In the genomic region with DNA sequence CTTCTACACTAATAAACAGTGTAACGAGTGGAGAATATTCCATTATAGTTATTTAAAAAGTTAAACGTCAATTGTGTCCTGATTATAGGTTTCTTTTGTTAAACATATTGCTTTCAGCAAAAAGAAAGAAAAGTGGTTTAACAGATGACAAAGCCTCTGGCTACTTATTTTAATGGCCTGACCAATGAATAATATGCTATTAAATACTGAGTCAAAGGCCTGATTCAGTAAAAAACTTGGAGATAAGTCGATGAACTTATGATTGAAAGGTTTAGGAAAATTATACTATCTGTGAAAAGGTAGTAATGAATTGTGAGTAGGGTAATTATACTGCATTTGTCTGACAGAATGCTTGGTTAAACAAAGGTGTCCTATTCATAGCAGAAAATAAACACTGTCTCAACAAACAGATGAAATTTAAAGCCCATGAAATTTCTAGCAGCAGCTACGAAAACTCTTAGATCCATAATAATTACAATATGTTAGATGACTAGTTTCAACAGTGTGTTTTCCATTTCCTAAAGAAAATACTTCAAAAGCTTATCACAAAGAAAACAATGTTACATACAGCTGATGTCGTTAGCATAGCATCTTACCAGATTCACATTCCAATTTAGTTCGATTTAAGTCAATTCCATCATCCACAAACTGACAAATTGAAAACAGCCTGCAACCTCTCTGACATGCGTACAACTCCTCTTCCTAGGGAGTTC, we compare ENCODE assay signal across 1 cellular context.
TF ChIP-seq lines count a peak whose summit lies in the region.

No MANE protein-coding gene starts in this region.

TF ChIP-seq in SK-N-SH treated with all-trans-retinoic acid at 6 μM for 48 hours, 23 proteins besides CTCF, POLR2A, EP300 and RAD21:
- TF ChIP-seq, protein P1, sequence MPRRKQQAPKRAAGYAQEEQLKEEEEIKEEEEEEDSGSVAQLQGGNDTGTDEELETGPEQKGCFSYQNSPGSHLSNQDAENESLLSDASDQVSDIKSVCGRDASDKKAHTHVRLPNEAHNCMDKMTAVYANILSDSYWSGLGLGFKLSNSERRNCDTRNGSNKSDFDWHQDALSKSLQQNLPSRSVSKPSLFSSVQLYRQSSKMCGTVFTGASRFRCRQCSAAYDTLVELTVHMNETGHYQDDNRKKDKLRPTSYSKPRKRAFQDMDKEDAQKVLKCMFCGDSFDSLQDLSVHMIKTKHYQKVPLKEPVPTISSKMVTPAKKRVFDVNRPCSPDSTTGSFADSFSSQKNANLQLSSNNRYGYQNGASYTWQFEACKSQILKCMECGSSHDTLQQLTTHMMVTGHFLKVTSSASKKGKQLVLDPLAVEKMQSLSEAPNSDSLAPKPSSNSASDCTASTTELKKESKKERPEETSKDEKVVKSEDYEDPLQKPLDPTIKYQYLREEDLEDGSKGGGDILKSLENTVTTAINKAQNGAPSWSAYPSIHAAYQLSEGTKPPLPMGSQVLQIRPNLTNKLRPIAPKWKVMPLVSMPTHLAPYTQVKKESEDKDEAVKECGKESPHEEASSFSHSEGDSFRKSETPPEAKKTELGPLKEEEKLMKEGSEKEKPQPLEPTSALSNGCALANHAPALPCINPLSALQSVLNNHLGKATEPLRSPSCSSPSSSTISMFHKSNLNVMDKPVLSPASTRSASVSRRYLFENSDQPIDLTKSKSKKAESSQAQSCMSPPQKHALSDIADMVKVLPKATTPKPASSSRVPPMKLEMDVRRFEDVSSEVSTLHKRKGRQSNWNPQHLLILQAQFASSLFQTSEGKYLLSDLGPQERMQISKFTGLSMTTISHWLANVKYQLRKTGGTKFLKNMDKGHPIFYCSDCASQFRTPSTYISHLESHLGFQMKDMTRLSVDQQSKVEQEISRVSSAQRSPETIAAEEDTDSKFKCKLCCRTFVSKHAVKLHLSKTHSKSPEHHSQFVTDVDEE (CRISPR knock-in tag; IDR thresholded peaks at IDR 0.05) = no peak
- TF ChIP-seq TCF4 (CRISPR knock-in tag; IDR thresholded peaks at IDR 0.05; ENCODE audit: borderline replicate concordance) = peak; percentile 48; the same call in 1 of the 2 replicates
